In genomic region chr1:167654975-167655575, GRCh38 we compare ENCODE assay signal across 16 cellular contexts. TPM values are rescaled to one million over a fixed set of nuclear protein-coding genes. Genes with fewer than 3 reads are reported as not detected.
A peak's percentile ranks its signal among the peaks of the same experiment; 100 is the strongest.
DNase-seq lines count a peak whose midpoint lies in the region; ATAC-seq and TF ChIP-seq lines count a peak whose summit lies in the region.
"Had no signal": no experiment of that assay in that cellular context is flagged by ENCODE, and none has a peak within 500 bp of the region (broad histone marks: within the 10 kb centered on the region; RNA-seq: fewer than 3 reads in every experiment).

No MANE protein-coding gene starts in this region.

- H3K36me3 Mint-ChIP-seq in activated B cell treated with CpG ODN at 0.5 μM for 24 hours (ENCODE audit: low read depth): peaks cover 81% of the 10 kb centered on the region

- TF ChIP-seq POLR2A in heart left ventricle (IDR thresholded peaks at IDR 0.05): no peak

- POLR2A ChIA-PET in activated B cell treated with CpG ODN at 0.5 μM for 24 hours (lab: Charles Lee): interaction anchor here (1.0 to 1.3 kb wide), 3 partner anchors 13 to 33 kb away, joined by 4 to 5 read pairs (median 5); no protein-coding TSS in a partner anchor

- H3K4me1 Mint-ChIP-seq in activated B cell treated with CpG ODN at 0.5 μM for 24 hours: peaks cover 96% of the 10 kb centered on the region

- no peak overlapping the region for H3K9ac ChIP-seq in DND-41 (ENCODE audit: low read depth, low read length)

- H3K4me1 ChIP-seq in DND-41 (ENCODE audit: insufficient read depth, low read length) (peaks cover 26% of the 10 kb centered on the region), heart left ventricle (peaks cover 15 to 100% (median 98%) of the 10 kb centered on the region in 12 donors), neutrophil (ENCODE audit: control insufficient read depth in 1 of 2, insufficient read depth in 1 of 2, low read depth in 1 of 2, low read length in 1 of 2) (peaks cover 77 to 94% of the 10 kb centered on the region in 2 experiments)

- H3K9me3 Mint-ChIP-seq in activated B cell treated with CpG ODN at 0.5 μM for 24 hours: no peaks in the 10 kb centered on the region
- H3K9me3 Mint-ChIP-seq: activated CD4-positive, alpha-beta T cell treated with anti-CD3 and anti-CD28 coated beads, Interleukin-2, amount 10 ng/mL, durations not matched to agents 24 days and 14 days; activated T-cell treated with anti-CD3 and anti-CD28 coated beads, Interleukin-2, amount 50 U/mL, for 72 hours had no signal

- H3K27ac Mint-ChIP-seq in activated B cell treated with CpG ODN at 0.5 μM for 24 hours: peak overlapping the region; percentile 42

- H3K4me3 ChIP-seq in DND-41 (ENCODE audit: low read depth in 1 of 2, low read length in 2 of 2): no peak overlapping the region
- H3K4me3 ChIP-seq in heart left ventricle: no peak overlapping the region
- H3K4me3 ChIP-seq in neutrophil (ENCODE audit: low read depth in 1 of 2, low read length in 1 of 2): peak overlapping the region in 1 of 2 experiments; percentile 20
- H3K4me3 ChIP-seq: ovary had no signal

- H3K27me3 ChIP-seq in DND-41 (ENCODE audit: insufficient read depth, low read length, poor library complexity) (no peaks in the 10 kb centered on the region), heart left ventricle (no peaks in the 10 kb centered on the region), neutrophil (no peaks in the 10 kb centered on the region)
- H3K27me3 ChIP-seq: ovary had no signal

- no peaks in the 10 kb centered on the region for H3K9me3 ChIP-seq in DND-41 (ENCODE audit: insufficient read depth, low read length, severe bottlenecking)
- H3K9me3 ChIP-seq in heart left ventricle: no peaks in the 10 kb centered on the region
- H3K9me3 ChIP-seq in neutrophil: no peaks in the 10 kb centered on the region
- H3K9me3 ChIP-seq: ovary had no signal

- CTCF ChIA-PET in activated B cell treated with CpG ODN at 0.5 μM for 24 hours (lab: Charles Lee): interaction anchor here (0.8 to 2.3 kb wide), 3 partner anchors 33 to 55 kb away, joined by 4 to 6 read pairs (median 5); no protein-coding TSS in a partner anchor

- peaks cover 86% of the 10 kb centered on the region for H4K20me1 ChIP-seq in DND-41 (ENCODE audit: insufficient read depth, low read length)

- DNase-seq in DND-41: no peak
- DNase-seq in activated B cell treated with CpG ODN at 0.5 μM for 24 hours: no peak
- peak in 4 of 5 donors; percentile 65 to 79 (median 72) for DNase-seq in heart left ventricle
- no peak for DNase-seq in DMS 273 treated with DMSO at 0.1 percent for 48 hours (lab: John Stamatoyannopoulos, UW)
- no peak for DNase-seq in NCI-H69 (lab: John Stamatoyannopoulos, UW)
- no peak for DNase-seq in hepatic stellate cell (ENCODE audit: low spot score)
- DNase-seq: activated CD4-positive, alpha-beta T cell treated with anti-CD3 and anti-CD28 coated beads, Interleukin-2, amount 10 ng/mL, durations not matched to agents 24 days and 14 days; activated T-cell treated with anti-CD3 and anti-CD28 coated beads, Interleukin-2, amount 50 U/mL, for 72 hours; DMS79; effector CD4-positive, alpha-beta T cell; NCI-H187 treated with DMSO at 0.1 percent for 48 hours; NCI-H526; ovary had no signal

- TF ChIP-seq CTCF in DND-41 (IDR thresholded peaks at IDR 0.05; ENCODE audit: borderline replicate concordance, extremely low read depth, low read length, poor library complexity, severe bottlenecking): no peak
- TF ChIP-seq CTCF in activated B cell treated with CpG ODN at 0.5 μM for 24 hours (IDR thresholded peaks at IDR 0.05): no peak
- no peak for TF ChIP-seq CTCF in heart left ventricle (IDR thresholded peaks at IDR 0.05)
- TF ChIP-seq CTCF in neutrophil (IDR thresholded peaks at IDR 0.05): no peak

- 20 to 37% (median 24%) methylated on average over 7 of the region's 7 CpGs for WGBS in heart left ventricle, 4 donors

- intact Hi-C loops in activated B cell treated with CpG ODN at 0.5 μM for 24 hours (cut with micrococcal nuclease) (no loop called here), heart left ventricle (cut with DNase I) (loop anchor here in 2 of 10 donors (5.0 kb wide), 1 partner anchor 32 kb away; no protein-coding TSS in a partner anchor)

- peak overlapping the region; percentile 50 for H3K27ac ChIP-seq in DND-41 (ENCODE audit: low read length)
- peak overlapping the region; percentile 54 to 87 (median 78) for H3K27ac ChIP-seq in heart left ventricle
- H3K27ac ChIP-seq in neutrophil: peak overlapping the region; percentile 67
- H3K27ac ChIP-seq: ovary had no signal

- H3K27me3 Mint-ChIP-seq in activated B cell treated with CpG ODN at 0.5 μM for 24 hours: no peaks in the 10 kb centered on the region
- H3K27me3 Mint-ChIP-seq: activated CD4-positive, alpha-beta T cell treated with anti-CD3 and anti-CD28 coated beads, Interleukin-2, amount 10 ng/mL, durations not matched to agents 24 days and 14 days had no signal

- H3K79me2 ChIP-seq in DND-41 (ENCODE audit: insufficient read depth, low read length): peaks cover 99% of the 10 kb centered on the region

- H3K4me2 ChIP-seq in DND-41 (ENCODE audit: insufficient read depth, low read length): no peak overlapping the region

- no peak overlapping the region for H3K4me3 Mint-ChIP-seq in activated B cell treated with CpG ODN at 0.5 μM for 24 hours
- H3K4me3 Mint-ChIP-seq: activated CD4-positive, alpha-beta T cell treated with anti-CD3 and anti-CD28 coated beads, Interleukin-2, amount 10 ng/mL, durations not matched to agents 24 days and 14 days; activated T-cell treated with anti-CD3 and anti-CD28 coated beads, Interleukin-2, amount 50 U/mL, for 72 hours had no signal

- no peak for ATAC-seq in DND-41 (ENCODE audit: insufficient read depth, low read depth)
- ATAC-seq in activated B cell treated with CpG ODN at 0.5 μM for 24 hours (ENCODE audit: low read depth): no peak
- peak; percentile 35 to 90 (median 64) for ATAC-seq in heart left ventricle
- no peak for ATAC-seq in HG03045 (IDR thresholded peaks at IDR 0.05; ENCODE audit: unreplicated experiment)
- ATAC-seq: activated T-cell treated with anti-CD3 and anti-CD28 coated beads, Interleukin-2, amount 50 U/mL, for 72 hours; HCT116 had no signal

- H2AFZ ChIP-seq in DND-41 (ENCODE audit: low read depth, low read length): no peak overlapping the region

- H3K36me3 ChIP-seq in DND-41 (ENCODE audit: insufficient read depth, low read length): peaks cover 90% of the 10 kb centered on the region
- H3K36me3 ChIP-seq in heart left ventricle: peaks cover 0 to 12% (median 0%) of the 10 kb centered on the region in 9 donors
- H3K36me3 ChIP-seq in neutrophil: peaks cover 28% of the 10 kb centered on the region
- H3K36me3 ChIP-seq: ovary had no signal

RNA-seq across cellular contexts. Expression of gene RCSD1, which starts 25.0 kb away (rescaled TPM):
- total RNA-seq in activated B cell treated with CpG ODN at 0.5 μM for 24 hours (184 and 185 TPM in 2 replicates), heart left ventricle (10 to 100 TPM; 25.0 to 51.5 (median 38.1) TPM)
- 10 to 100 TPM; 14.1 to 14.2 TPM for polyA plus RNA-seq in heart left ventricle

Comparison
In these comparisons a context has a peak if more than half of its experiments do, and no peak if none do; other contexts are left out.
1. ATAC-seq: peak in heart left ventricle (4 of 4); none in DND-41 (single experiment), activated B cell treated with CpG ODN at 0.5 μM for 24 hours (single experiment) and HG03045 (single experiment).
2. DNase-seq: peak in heart left ventricle (4 of 5); none in DND-41 (single experiment), activated B cell treated with CpG ODN at 0.5 μM for 24 hours (single experiment), DMS 273 treated with DMSO at 0.1 percent for 48 hours (single experiment), NCI-H69 (single experiment) and hepatic stellate cell (single experiment).
3. Peak in every context shown above with its lines, with median percentiles within 50 percentile points of each other: H3K27ac ChIP-seq.